13 cellular contexts compared by ENCODE assay signal in genomic region chr18:50128506-50129271, GRCh38.
DNase-seq lines count a peak whose midpoint lies in the region; ATAC-seq and TF ChIP-seq lines count a peak whose summit lies in the region.
"Had no signal": no experiment of that assay in that cellular context is flagged by ENCODE, and none has a peak within 500 bp of the region (broad histone marks: within the 10 kb centered on the region; RNA-seq: fewer than 3 reads in every experiment).

No MANE protein-coding gene starts in this region.

- H3K36me3 ChIP-seq in H7 (replicated peaks; ENCODE audit: control insufficient read depth, insufficient read depth, low read length) (no peaks in the 10 kb centered on the region), hepatocyte (replicated peaks; ENCODE audit: insufficient read depth, low read depth) (no peaks in the 10 kb centered on the region)
- H3K36me3 ChIP-seq: BLaER1 treated with 17β-estradiol and CSF1 and Interleukin-3, amounts not matched to agents 10 nM and 100 nM; right atrium auricular region had no signal

- H2AFZ ChIP-seq in hepatocyte, result no peak overlapping the region

- peaks cover 23% of the 10 kb centered on the region for H3K4me1 ChIP-seq in hepatocyte (ENCODE audit: insufficient read depth)
- H3K4me1 ChIP-seq: right atrium auricular region had no signal

- H3K9me2 ChIP-seq in hepatocyte (replicated peaks; ENCODE audit: insufficient read depth), result no peaks in the 10 kb centered on the region
- H3K9me2 ChIP-seq: SK-N-SH had no signal

- TF ChIP-seq CTCF in hepatocyte (IDR thresholded peaks at IDR 0.05; ENCODE audit: poor library complexity), result no peak

- H3K79me2 ChIP-seq in hepatocyte, result peaks cover 60% of the 10 kb centered on the region

- H4K20me1 ChIP-seq in hepatocyte (ENCODE audit: insufficient read depth, poor library complexity, severe bottlenecking), result no peaks in the 10 kb centered on the region
- H4K20me1 ChIP-seq: BLaER1 treated with 17β-estradiol and CSF1 and Interleukin-3, amounts not matched to agents 10 nM and 100 nM had no signal

- no peak overlapping the region for H3K4me3 ChIP-seq in H7 (ENCODE audit: insufficient read depth, low read depth, low read length)
- no peak overlapping the region for H3K4me3 ChIP-seq in hepatocyte
- H3K4me3 ChIP-seq: BLaER1 treated with 17β-estradiol and CSF1 and Interleukin-3, amounts not matched to agents 10 nM and 100 nM; right atrium auricular region had no signal

- ATAC-seq in GM18909 (IDR thresholded peaks at IDR 0.05; ENCODE audit: poor library complexity, unreplicated experiment), result no peak
- ATAC-seq in GM19452 (IDR thresholded peaks at IDR 0.05; ENCODE audit: unreplicated experiment), result no peak

- DNase-seq in H7, result peak; percentile 58
- peak; percentile 11 for DNase-seq in NCI-H510A treated with DMSO at 0.1 percent for 48 hours (lab: John Stamatoyannopoulos, UW)
- DNase-seq in hepatocyte (ENCODE audit: low spot score), result peak; percentile 69
- DNase-seq in renal cortical epithelial cell (ENCODE audit: low read depth), result peak; percentile 24
- no peak for DNase-seq in posterior cingulate gyrus
- DNase-seq in NCI-H524 (lab: John Stamatoyannopoulos, UW), result no peak
- DNase-seq: NCI-H1092 treated with DMSO at 0.1 percent for 48 hours; SK-N-SH; stimulated activated naive CD4-positive, alpha-beta T cell treated with Interleukin-2 at 50 U/mL for 16 hours had no signal

- H3K9me3 ChIP-seq in hepatocyte (ENCODE audit: low read depth), result no peaks in the 10 kb centered on the region
- H3K9me3 ChIP-seq: BLaER1 treated with 17β-estradiol and CSF1 and Interleukin-3, amounts not matched to agents 10 nM and 100 nM; right atrium auricular region; SK-N-SH had no signal

- WGBS in hepatocyte (ENCODE audit: low lambda C conversion rate, missing lambda C conversion rate), result 53% methylated on average over 15 of the region's 15 CpGs

- peak overlapping the region; percentile 56 for H3K4me2 ChIP-seq in hepatocyte
- H3K4me2 ChIP-seq: BLaER1 treated with 17β-estradiol and CSF1 and Interleukin-3, amounts not matched to agents 10 nM and 100 nM; SK-N-SH had no signal

- intact Hi-C loops in posterior cingulate gyrus (cut with DNase I), result no loop called here

- H3K27ac ChIP-seq in hepatocyte, result peak overlapping the region; percentile 90
- H3K27ac ChIP-seq: BLaER1 treated with 17β-estradiol and CSF1 and Interleukin-3, amounts not matched to agents 10 nM and 100 nM; right atrium auricular region had no signal

- H3K27me3 ChIP-seq in H7 (ENCODE audit: control insufficient read depth, insufficient read depth, low read length), result no peaks in the 10 kb centered on the region
- H3K27me3 ChIP-seq in hepatocyte, result no peaks in the 10 kb centered on the region
- H3K27me3 ChIP-seq: BLaER1 treated with 17β-estradiol and CSF1 and Interleukin-3, amounts not matched to agents 10 nM and 100 nM; right atrium auricular region had no signal

Comparison
In these comparisons a context has a peak if more than half of its experiments do, and no peak if none do; other contexts are left out.
1. DNase-seq: peak in H7 (single experiment), NCI-H510A treated with DMSO at 0.1 percent for 48 hours (single experiment), hepatocyte (single experiment) and renal cortical epithelial cell (single experiment); none in posterior cingulate gyrus (0 of 10) and NCI-H524 (0 of 2).